ENCODE assay signal across 8 cellular contexts in genomic region chr17:9729034-9729650, GRCh38.
DNase-seq lines count a peak whose midpoint lies in the region; ATAC-seq and TF ChIP-seq lines count a peak whose summit lies in the region.

No MANE protein-coding gene starts in this region.

- ATAC-seq in HG02588 (IDR thresholded peaks at IDR 0.05; ENCODE audit: unreplicated experiment) (no peak), HG03571 (IDR thresholded peaks at IDR 0.05; ENCODE audit: unreplicated experiment) (no peak)

- peak; percentile 100 for TF ChIP-seq CTCF in epithelial cell of proximal tubule (conservative IDR thresholded peaks at IDR 0.05; ENCODE audit: low read depth, low read length)

- DNase-seq in EH (ENCODE audit: low read depth) (peak; percentile 55), HS-5 (ENCODE audit: low read depth) (peak; percentile 15), RKO (ENCODE audit: low spot score) (peak; percentile 64), epithelial cell of proximal tubule (ENCODE audit: low read depth) (no peak), mucosa of gallbladder (ENCODE audit: low spot score) (peak; percentile 28)
- DNase-seq in activated T-cell treated with anti-CD3 and anti-CD28 coated beads, Interleukin-2, amount 50 U/mL, for 1 hour: no peak

- H3K4me3 ChIP-seq in epithelial cell of proximal tubule (ENCODE audit: low read depth, low read length): no peak overlapping the region

Comparison
In these comparisons a context has a peak if more than half of its experiments do, and no peak if none do; other contexts are left out.
1. DNase-seq: peak in EH (single experiment), HS-5 (single experiment), RKO (single experiment) and mucosa of gallbladder (single experiment); none in epithelial cell of proximal tubule (single experiment) and activated T-cell treated with anti-CD3 and anti-CD28 coated beads, Interleukin-2, amount 50 U/mL, for 1 hour (single experiment).